In genomic region chr21:44461438-44462089, GRCh38 we compare ENCODE assay signal across 14 cellular contexts. TPM values are rescaled to one million over a fixed set of nuclear protein-coding genes. Genes with fewer than 3 reads are reported as not detected.
DNase-seq lines count a peak whose midpoint lies in the region; ATAC-seq and TF ChIP-seq lines count a peak whose summit lies in the region.
"Had no signal": no experiment of that assay in that cellular context is flagged by ENCODE, and none has a peak within 500 bp of the region (broad histone marks: within the 10 kb centered on the region; RNA-seq: fewer than 3 reads in every experiment).

No MANE protein-coding gene starts in this region.

- intact Hi-C loops in PC-9 (cut with micrococcal nuclease; ENCODE audit: unreplicated experiment) (no loop called here), left ventricle myocardium inferior (cut with micrococcal nuclease) (no loop called here)

- H3K4me2 ChIP-seq in PC-9, result no peak overlapping the region
- H3K4me2 ChIP-seq in neuronal stem cell (ENCODE audit: insufficient read depth, low read length, poor library complexity, severe bottlenecking), result no peak overlapping the region

- H3F3A ChIP-seq in PC-9 (ENCODE audit: insufficient read depth, low read depth), result no peaks in the 10 kb centered on the region

- H2BK120ac ChIP-seq in neuronal stem cell (ENCODE audit: low read depth, low read length), result no peak overlapping the region

- H3K9ac ChIP-seq in neuronal stem cell (ENCODE audit: low read depth, low read length, poor library complexity), result peak overlapping the region; percentile 61

- no peaks in the 10 kb centered on the region for H4K20me1 ChIP-seq in PC-9 (ENCODE audit: insufficient read depth)

- in situ Hi-C loops in HAP-1 (cut with MboI; ENCODE audit: low sequenced_read_pairs), result loop anchor here (10.0 kb wide), 1 partner anchor 117 kb away; no protein-coding TSS in a partner anchor

- peak overlapping the region; percentile 17 for H3K23ac ChIP-seq in neuronal stem cell (ENCODE audit: low read depth, low read length, poor library complexity)

- no peaks in the 10 kb centered on the region for H3K9me3 ChIP-seq in PC-9 (ENCODE audit: insufficient read depth, low read depth)
- H3K9me3 ChIP-seq in left ventricle myocardium inferior (replicated peaks), result no peaks in the 10 kb centered on the region
- peaks cover 0 to 2% of the 10 kb centered on the region in 2 donors for H3K9me3 ChIP-seq in neuronal stem cell (replicated peaks in 1 of 2; ENCODE audit: control insufficient read depth in 2 of 2, insufficient read depth in 1 of 2, low read depth in 1 of 2, low read length in 2 of 2)
- no peaks in the 10 kb centered on the region for H3K9me3 ChIP-seq in HAP-1
- H3K9me3 ChIP-seq: adrenal gland had no signal

- BruUV-seq in PC-9 (replicated peaks; lab: Mats Ljungman, UMichigan), result no TSS peak

- CTCF ChIA-PET in PC-9 (lab: Charles Lee), result interaction anchor here (0.6 kb wide), 1 partner anchor 9 kb away, joined by 3 read pairs; no protein-coding TSS in a partner anchor

- H3K79me1 ChIP-seq in neuronal stem cell (ENCODE audit: low read depth, low read length), result peaks cover 6% of the 10 kb centered on the region

- ATAC-seq in HG02588 (IDR thresholded peaks at IDR 0.05; ENCODE audit: unreplicated experiment), result no peak
- ATAC-seq in HG03521 (IDR thresholded peaks at IDR 0.05; ENCODE audit: unreplicated experiment), result no peak

- 0 out of 2 replicates have a peak, but pooled peaks have one; percentile 17 for TF ChIP-seq CTCF in PC-9 (conservative IDR thresholded peaks at IDR 0.05)
- peak; percentile 63 for TF ChIP-seq CTCF in left ventricle myocardium inferior (IDR thresholded peaks at IDR 0.05; ENCODE audit: borderline replicate concordance)

- no peak overlapping the region for H4K91ac ChIP-seq in neuronal stem cell (ENCODE audit: low read depth, low read length, poor library complexity)

- H2BK12ac ChIP-seq in neuronal stem cell (ENCODE audit: low read length), result no peak overlapping the region

- H3K79me2 ChIP-seq in PC-9 (ENCODE audit: low read depth), result no peaks in the 10 kb centered on the region

- no peak overlapping the region for H2BK5ac ChIP-seq in neuronal stem cell (ENCODE audit: low read length)

- WGBS in neuronal stem cell (ENCODE audit: extremely low coverage in 2 of 2, insufficient read length in 2 of 2, insufficient replicate concordance in 1 of 2), 2 donors, result no CpG with 5 or more reads among the region's 17 CpGs

- H2AK5ac ChIP-seq in neuronal stem cell (ENCODE audit: low read depth, low read length), result no peak overlapping the region

- POLR2A ChIA-PET in PC-9 (lab: Charles Lee; ENCODE audit: unreplicated experiment), result no interaction called here

- no peak overlapping the region for H3K4ac ChIP-seq in neuronal stem cell (ENCODE audit: low read length)

- no peaks in the 10 kb centered on the region for H3K36me3 ChIP-seq in PC-9 (ENCODE audit: low read depth)
- no peaks in the 10 kb centered on the region for H3K36me3 ChIP-seq in left ventricle myocardium inferior
- peaks cover 5 to 7% of the 10 kb centered on the region in 2 donors for H3K36me3 ChIP-seq in neuronal stem cell (replicated peaks in 1 of 2; ENCODE audit: control insufficient read depth in 2 of 2, insufficient read depth in 2 of 2, low read length in 2 of 2)
- no peaks in the 10 kb centered on the region for H3K36me3 ChIP-seq in HAP-1 (replicated peaks)
- H3K36me3 ChIP-seq: adrenal gland had no signal

- H3K18ac ChIP-seq in neuronal stem cell (ENCODE audit: low read length), result peak overlapping the region; percentile 52

- H3K27me3 ChIP-seq in PC-9 (ENCODE audit: insufficient read depth, low read depth) (peaks cover 31% of the 10 kb centered on the region), left ventricle myocardium inferior (ENCODE audit: low read depth) (no peaks in the 10 kb centered on the region), neuronal stem cell (ENCODE audit: control insufficient read depth in 3 of 3, insufficient read depth in 3 of 3, low read depth in 1 of 3, low read length in 3 of 3) (no peaks in the 10 kb centered on the region), HAP-1 (ENCODE audit: low read depth) (no peaks in the 10 kb centered on the region)
- H3K27me3 ChIP-seq: adrenal gland had no signal

- H2AFZ ChIP-seq in PC-9, result no peak overlapping the region
- H2AFZ ChIP-seq in neuronal stem cell (ENCODE audit: low read length), result no peak overlapping the region

- no peak overlapping the region for H2BK15ac ChIP-seq in neuronal stem cell (ENCODE audit: low read length)

- H3K4me1 ChIP-seq in PC-9 (replicated peaks; ENCODE audit: insufficient read depth), result no peaks in the 10 kb centered on the region
- H3K4me1 ChIP-seq in left ventricle myocardium inferior, result peaks cover 5% of the 10 kb centered on the region
- no peaks in the 10 kb centered on the region for H3K4me1 ChIP-seq in neuronal stem cell (ENCODE audit: control insufficient read depth in 2 of 2, insufficient read depth in 1 of 2, low read depth in 1 of 2, low read length in 2 of 2)
- H3K4me1 ChIP-seq in HAP-1, result no peaks in the 10 kb centered on the region
- H3K4me1 ChIP-seq: adrenal gland had no signal

- no peak overlapping the region for H4K8ac ChIP-seq in neuronal stem cell (ENCODE audit: low read depth, low read length)

- DNase-seq in AG20443 (ENCODE audit: low spot score) (peak; percentile 53), PC-9 (no peak), left ventricle myocardium inferior (no peak), neuronal stem cell (ENCODE audit: low spot score) (no peak), HAP-1 (ENCODE audit: low spot score in 2 of 2) (no peak)
- no peak for DNase-seq in stimulated activated CD4-positive, alpha-beta T cell treated with anti-CD3 and anti-CD28 coated beads, Interleukin-15, amount 100 ng/mL, for 24 hours
- DNase-seq: activated CD4-positive, alpha-beta T cell treated with anti-CD3 and anti-CD28 coated beads for 1 hour; erythroblast; MV-4-11 had no signal

- H3K27ac ChIP-seq in PC-9 (no peak overlapping the region), left ventricle myocardium inferior (replicated peaks) (no peak overlapping the region), neuronal stem cell (replicated peaks; ENCODE audit: low read length) (no peak overlapping the region)
- H3K27ac ChIP-seq: adrenal gland had no signal

- H3K4me3 ChIP-seq in PC-9 (no peak overlapping the region), left ventricle myocardium inferior (no peak overlapping the region), neuronal stem cell (ENCODE audit: low read length in 2 of 2) (no peak overlapping the region), HAP-1 (no peak overlapping the region)
- H3K4me3 ChIP-seq: adrenal gland, lung had no signal

- no peaks in the 10 kb centered on the region for H3K9me2 ChIP-seq in PC-9 (ENCODE audit: insufficient read depth)

- H3K14ac ChIP-seq in neuronal stem cell (ENCODE audit: low read length), result peak overlapping the region; percentile 32

RNA-seq across cellular contexts. Expression of gene LRRC3, which starts 6.3 kb away (rescaled TPM):
- total RNA-seq in PC-9 (2021) (0.35 and 0.48 TPM in 2 replicates), left ventricle myocardium inferior (1.8 TPM)
- polyA plus RNA-seq in neuronal stem cell (2013, experiment 1 of 2), result 4.0 TPM
- 3.9 TPM for polyA plus RNA-seq in neuronal stem cell (2013, experiment 2 of 2)
- total RNA-seq: HT1080 had no signal
